9 cellular contexts compared by ENCODE assay signal in genomic region chr1:151156515-151156819, GRCh38. TPM values are rescaled to one million over a fixed set of nuclear protein-coding genes. Genes with fewer than 3 reads are reported as not detected.
DNase-seq lines count a peak whose midpoint lies in the region; ATAC-seq, FAIRE-seq and TF ChIP-seq lines count a peak whose summit lies in the region.
"Had no signal": no experiment of that assay in that cellular context is flagged by ENCODE, and none has a peak within 500 bp of the region (broad histone marks: within the 10 kb centered on the region; RNA-seq: fewer than 3 reads in every experiment).

TNFAIP8L2 (plus strand) TSS chr1:151156649; CDS start chr1:151158698, 2,049 bp downstream.

- ATAC-seq in HG03342 (IDR thresholded peaks at IDR 0.05; ENCODE audit: unreplicated experiment) (peak; percentile 57), activated B cell treated with CpG ODN at 0.5 μM for 24 hours (ENCODE audit: low read depth) (peak; percentile 88)

- H3K27me3 Mint-ChIP-seq in activated B cell treated with CpG ODN at 0.5 μM for 24 hours, result no peaks in the 10 kb centered on the region

- H3K9me3 Mint-ChIP-seq in activated B cell treated with CpG ODN at 0.5 μM for 24 hours, result no peaks in the 10 kb centered on the region

- CTCF ChIA-PET in activated B cell treated with CpG ODN at 0.5 μM for 24 hours (lab: Charles Lee), result interaction anchor here (0.7 to 8.1 kb wide), 12 partner anchors 18 to 184 kb away, joined by 3 to 160 read pairs (median 4); partner anchors contain the start of genes GABPB2, MLLT11 and PSMD4

- H3K4me3 Mint-ChIP-seq in activated B cell treated with CpG ODN at 0.5 μM for 24 hours, result peak within 1 kb of the TSS; percentile 96

- H3K27ac ChIP-seq in dorsolateral prefrontal cortex, result peak within 1 kb of the TSS in 34 of 59 donors; percentile 1 to 61 (median 40)
- H3K27ac ChIP-seq in rectal smooth muscle tissue (ENCODE audit: low read depth, low read length), result no peak within 1 kb of the TSS

- TF ChIP-seq CTCF in activated B cell treated with CpG ODN at 0.5 μM for 24 hours (IDR thresholded peaks at IDR 0.05) (no peak), dorsolateral prefrontal cortex (IDR thresholded peaks at IDR 0.05 in 54 of 56, conservative IDR thresholded peaks at IDR 0.05 in 2 of 56; ENCODE audit: low read depth in 1 of 56, partially characterized antibody in 56 of 56) (no peak)

- H3K9ac ChIP-seq in rectal smooth muscle tissue (ENCODE audit: low read length), result peak within 1 kb of the TSS; percentile 12

- no peak; the same call in 1 of the 2 replicates for TF ChIP-seq POLR2A in GM12892 (IDR thresholded peaks at IDR 0.05; ENCODE audit: low read depth, low read length)

- intact Hi-C loops in activated B cell treated with CpG ODN at 0.5 μM for 24 hours (cut with micrococcal nuclease) (loop anchor here (1.0 to 5.0 kb wide), 6 partner anchors 9 to 149 kb away; partner anchors contain the start of genes LYSMD1, MINDY1, PRUNE1 and SEMA6C), dorsolateral prefrontal cortex (cut with DNase I) (loop anchor here in 1 of 2 donors (5.0 kb wide), 1 partner anchor 134 kb away; no protein-coding TSS in a partner anchor)

- H3K36me3 Mint-ChIP-seq in activated B cell treated with CpG ODN at 0.5 μM for 24 hours (ENCODE audit: low read depth), result peaks cover 20% of the 10 kb centered on the region

- H3K27ac Mint-ChIP-seq in activated B cell treated with CpG ODN at 0.5 μM for 24 hours, result peak within 1 kb of the TSS; percentile 95

- no peaks in the 10 kb centered on the region for H3K4me1 ChIP-seq in rectal smooth muscle tissue (ENCODE audit: control insufficient read depth, insufficient read depth, low read length)

- H3K4me3 ChIP-seq in dorsolateral prefrontal cortex, result peak within 1 kb of the TSS in 44 of 59 donors; percentile 0 to 58 (median 30)
- H3K4me3 ChIP-seq in rectal smooth muscle tissue (ENCODE audit: low read length), result peak within 1 kb of the TSS; percentile 51

- H3K36me3 ChIP-seq in rectal smooth muscle tissue (ENCODE audit: control insufficient read depth, insufficient read depth, low read length), result peaks cover 22% of the 10 kb centered on the region

- POLR2A ChIA-PET in activated B cell treated with CpG ODN at 0.5 μM for 24 hours (lab: Charles Lee), result interaction anchor here (0.7 to 3.2 kb wide), 18 partner anchors 9 to 150 kb away, joined by 3 to 22 read pairs (median 6); partner anchors contain the start of genes C1orf56, LYSMD1, MINDY1 and PIP5K1A

- FAIRE-seq in GM12892 (lab: Jason Lieb, UNC), result no peak

- no peaks in the 10 kb centered on the region for H3K27me3 ChIP-seq in dorsolateral prefrontal cortex
- no peaks in the 10 kb centered on the region for H3K27me3 ChIP-seq in rectal smooth muscle tissue (ENCODE audit: control insufficient read depth, insufficient read depth, low read length)

- H3K4me1 Mint-ChIP-seq in activated B cell treated with CpG ODN at 0.5 μM for 24 hours, result peaks cover 44% of the 10 kb centered on the region

- DNase-seq in GM19238 (ENCODE audit: insufficient read length, low spot score), result peak; percentile 52
- DNase-seq in activated B cell treated with CpG ODN at 0.5 μM for 24 hours, result peak; percentile 58
- DNase-seq in dorsolateral prefrontal cortex, result peak in 1 of 10 donors; percentile 31
- no peak for DNase-seq in GM12892 (ENCODE audit: insufficient read length)
- DNase-seq in NCI-H2107 treated with DMSO at 0.1 percent for 48 hours (lab: John Stamatoyannopoulos, UW; ENCODE audit: unreplicated experiment), result no peak
- no peak for DNase-seq in kidney tubule cell (ENCODE audit: low spot score)

RNA-seq across cellular contexts. Expression of gene TNFAIP8L2, which starts in this region (rescaled TPM):
- 8.5 and 9.3 TPM in 2 replicates for total RNA-seq in activated B cell treated with CpG ODN at 0.5 μM for 24 hours
- 1 to 10 TPM in 102 of 120 experiments, under 1 TPM in 14, not detected in 4; 0.40 to 6.4 (median 1.9) TPM for total RNA-seq in dorsolateral prefrontal cortex
- 7.5 TPM for polyA plus RNA-seq in GM12892 (2012; ENCODE audit: missing spikeins)
- total RNA-seq: NCI-H460 had no signal

Comparison
In these comparisons a context has a peak if more than half of its experiments do, and no peak if none do; other contexts are left out.
1. DNase-seq: peak in GM19238 (single experiment) and activated B cell treated with CpG ODN at 0.5 μM for 24 hours (single experiment); none in GM12892 (single experiment), NCI-H2107 treated with DMSO at 0.1 percent for 48 hours (single experiment) and kidney tubule cell (single experiment).